Comparison of ENCODE assay signal across 23 cellular contexts in the genomic region with DNA sequence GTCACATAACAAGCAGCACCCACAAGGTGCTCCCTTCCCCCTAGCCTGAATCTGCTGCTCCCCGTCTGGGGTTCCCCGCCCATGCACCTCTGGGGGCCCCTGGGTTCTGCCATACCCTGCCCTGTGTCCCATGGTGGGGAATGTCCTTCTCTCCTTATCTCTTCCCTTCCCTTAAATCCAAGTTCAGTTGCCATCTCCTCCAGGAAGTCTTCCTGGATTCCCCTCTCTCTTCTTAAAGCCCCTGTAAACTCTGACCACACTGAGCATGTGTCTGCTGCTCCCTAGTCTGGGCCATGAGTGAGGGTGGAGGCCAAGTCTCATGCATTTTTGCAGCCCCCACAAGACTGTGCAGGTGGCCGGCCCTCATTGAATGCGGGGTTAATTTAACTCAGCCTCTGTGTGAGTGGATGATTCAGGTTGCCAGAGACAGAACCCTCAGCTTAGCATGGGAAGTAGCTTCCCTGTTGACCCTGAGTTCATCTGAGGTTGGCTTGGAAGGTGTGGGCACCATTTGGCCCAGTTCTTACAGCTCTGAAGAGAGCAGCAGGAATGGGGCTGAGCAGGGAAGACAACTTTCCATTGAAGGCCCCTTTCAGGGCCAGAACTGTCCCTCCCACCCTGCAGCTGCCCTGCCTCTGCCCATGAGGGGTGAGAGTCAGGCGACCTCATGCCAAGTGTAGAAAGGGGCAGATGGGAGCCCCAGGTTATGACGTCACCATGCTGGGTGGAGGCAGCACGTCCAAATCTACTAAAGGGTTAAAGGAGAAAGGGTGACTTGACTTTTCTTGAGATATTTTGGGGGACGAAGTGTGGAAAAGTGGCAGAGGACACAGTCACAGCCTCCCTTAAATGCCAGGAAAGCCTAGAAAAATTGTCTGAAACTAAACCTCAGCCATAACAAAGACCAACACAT. TPM values are rescaled to one million over a fixed set of nuclear protein-coding genes. Genes with fewer than 3 reads are reported as not detected.
A peak's percentile ranks its signal among the peaks of the same experiment; 100 is the strongest.
DNase-seq lines count a peak whose midpoint lies in the region; ATAC-seq, FAIRE-seq and TF ChIP-seq lines count a peak whose summit lies in the region.
"Had no signal": no experiment of that assay in that cellular context is flagged by ENCODE, and none has a peak within 500 bp of the region (broad histone marks: within the 10 kb centered on the region; RNA-seq: fewer than 3 reads in every experiment).

A gene with protein sequence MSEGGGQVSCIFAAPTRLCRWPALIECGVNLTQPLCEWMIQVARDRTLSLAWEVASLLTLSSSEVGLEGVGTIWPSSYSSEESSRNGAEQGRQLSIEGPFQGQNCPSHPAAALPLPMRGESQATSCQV (plus strand): TSS at position 264 of the 913 bp plus-strand sequence. CDS start 30 bp downstream, at position 294.

- H3K27me3 ChIP-seq in K562 (ENCODE audit: control insufficient read depth in 2 of 2, insufficient read depth in 2 of 2, low read length in 2 of 2) (no peaks in the 10 kb centered on the region), osteoblast (ENCODE audit: insufficient read depth, low read length) (no peaks in the 10 kb centered on the region)
- H3K27me3 ChIP-seq: BE2C had no signal

- ATAC-seq in K562 (no peak), GM21737 (IDR thresholded peaks at IDR 0.05; ENCODE audit: unreplicated experiment) (no peak), left colon (no peak)
- ATAC-seq: GM23338 had no signal

- peak within 1 kb of the TSS in 1 of 2 experiments; percentile 67; a peak in 2 of 4 replicates for H3K9ac ChIP-seq in K562 (ENCODE audit: insufficient read depth in 1 of 2, low read depth in 2 of 2, low read length in 2 of 2)

- POLR2A ChIA-PET in K562 (lab: Yijun Ruan, JAX) = no interaction called here

- peaks cover 0 to 18% of the 10 kb centered on the region in 2 experiments; a peak in 2 of 5 replicates for H3K4me1 ChIP-seq in K562 (replicated peaks in 1 of 2; ENCODE audit: control insufficient read depth in 2 of 2, insufficient read depth in 2 of 2, low read length in 2 of 2)
- peaks cover 7% of the 10 kb centered on the region for H3K4me1 ChIP-seq in osteoblast (ENCODE audit: insufficient read depth, low read length)
- H3K4me1 ChIP-seq: BE2C had no signal

- no peaks in the 10 kb centered on the region for H3K36me3 ChIP-seq in K562 (ENCODE audit: control insufficient read depth, insufficient read depth, low read length)
- no peaks in the 10 kb centered on the region for H3K36me3 ChIP-seq in osteoblast (ENCODE audit: insufficient read depth, low read length)
- H3K36me3 ChIP-seq: BE2C had no signal

- TF ChIP-seq EP300 in K562 (IDR thresholded peaks at IDR 0.05; ENCODE audit: low read length) = no peak

- H3K9me1 ChIP-seq in K562 (ENCODE audit: control insufficient read depth, insufficient read depth, low read length) = no peaks in the 10 kb centered on the region

- H3K4me3 ChIP-seq in K562 = no peak within 1 kb of the TSS
- H3K4me3 ChIP-seq in osteoblast (ENCODE audit: insufficient read depth, low read length) = no peak within 1 kb of the TSS
- H3K4me3 ChIP-seq: GM23338 had no signal

- in situ Hi-C loops in K562 (cut with MboI) = loop anchor here (25.0 kb wide), 1 partner anchor 838 kb away; no protein-coding TSS in a partner anchor

- no peak for TF ChIP-seq RAD21 in K562 (CRISPR knock-in tag; conservative IDR thresholded peaks at IDR 0.05 in 1 of 2, IDR thresholded peaks at IDR 0.05 in 1 of 2)

- intact Hi-C loops in K562 (cut with micrococcal nuclease) = no loop called here
- intact Hi-C loops in left colon (cut with DNase I, micrococcal nuclease) = no loop called here

- DNase-seq in HTR-8/SVneo (ENCODE audit: insufficient read length, low spot score) (no peak), K562 (ENCODE audit: extremely low read depth in 1 of 4, low spot score in 3 of 4) (no peak), osteoblast (ENCODE audit: insufficient read length, low spot score, missing footprints) (peak; percentile 8), substantia nigra (lab: John Stamatoyannopoulos, UW) (peak in 1 of 49 donors; percentile 63), left colon (no peak), T-helper 9 cell (no peak)
- DNase-seq: ACHN; BE2C; C1 segment of cervical spinal cord; CD4-positive, CD25-positive, alpha-beta regulatory T cell; CD8-positive, alpha-beta memory T cell; COR-L47; HCEC 1CT had no signal

- FAIRE-seq in HTR-8/SVneo (lab: Jason Lieb, UNC) (peak; percentile 70), K562 (lab: Jason Lieb, UNC) (no peak)
- FAIRE-seq: D721Med, G401.6, GM12891, H54 had no signal

- TF ChIP-seq POLR2A in K562 (conservative IDR thresholded peaks at IDR 0.05) = no peak

- H3K9me3 ChIP-seq in K562 (replicated peaks; ENCODE audit: control insufficient read depth, insufficient read depth, low read depth, low read length) (no peaks in the 10 kb centered on the region), osteoblast (ENCODE audit: low read depth, low read length) (no peaks in the 10 kb centered on the region)
- H3K9me3 ChIP-seq: BE2C had no signal

- no peak within 1 kb of the TSS for H2AFZ ChIP-seq in K562 (ENCODE audit: low read depth, low read length)
- no peak within 1 kb of the TSS for H2AFZ ChIP-seq in osteoblast (ENCODE audit: low read length)
- H2AFZ ChIP-seq: GM23338 had no signal

- H3K79me2 ChIP-seq in K562 (ENCODE audit: control insufficient read depth, insufficient read depth, low read length) (no peaks in the 10 kb centered on the region), osteoblast (ENCODE audit: insufficient read depth, low read length) (no peaks in the 10 kb centered on the region)

- BruUV-seq in K562 (replicated peaks; lab: Mats Ljungman, UMichigan) = no TSS peak

- H3K27ac ChIP-seq in K562 (ENCODE audit: extremely low read depth, low read depth, low read length) = no peak within 1 kb of the TSS
- H3K27ac ChIP-seq in osteoblast (ENCODE audit: low read depth, low read length) = no peak within 1 kb of the TSS
- peak within 1 kb of the TSS; percentile 26 for H3K27ac ChIP-seq in substantia nigra (ENCODE audit: low read depth, low read length, poor library complexity, severe bottlenecking)
- H3K27ac ChIP-seq: HL-60 had no signal

- TF ChIP-seq CTCF in K562 (IDR thresholded peaks at IDR 0.05 in 2 of 3, conservative IDR thresholded peaks at IDR 0.05 in 1 of 3; ENCODE audit: insufficient read depth in 2 of 3, low read depth in 1 of 3, low read length in 3 of 3) (no peak), osteoblast (IDR thresholded peaks at IDR 0.05; ENCODE audit: extremely low read depth, low read depth, low read length) (no peak)

- no peak within 1 kb of the TSS for H3K4me2 ChIP-seq in K562 (ENCODE audit: insufficient read depth, low read length)
- H3K4me2 ChIP-seq in osteoblast (ENCODE audit: insufficient read depth, low read length) = no peak within 1 kb of the TSS
- H3K4me2 ChIP-seq: GM23338 had no signal

- H4K20me1 ChIP-seq in K562 (replicated peaks; ENCODE audit: control insufficient read depth, insufficient read depth, low read length) = no peaks in the 10 kb centered on the region
- H4K20me1 ChIP-seq in osteoblast (ENCODE audit: insufficient read depth, low read length) = no peaks in the 10 kb centered on the region

- 44% methylated on average over 8 of the region's 8 CpGs for WGBS in K562 (ENCODE audit: insufficient coverage, low coverage, missing lambda C conversion rate)

- CTCF ChIA-PET in K562 (lab: Yijun Ruan, JAX; ENCODE audit: low intra/inter-chr PET ratio) = no interaction called here

TF ChIP-seq in K562, 482 proteins besides CTCF, POLR2A, EP300 and RAD21 (continues in another document):
- TF ChIP-seq ATF3 (IDR thresholded peaks at IDR 0.05) (peak; percentile 52), ATF3 (CRISPR knock-in tag; conservative IDR thresholded peaks at IDR 0.05) (no peak), KDM1A (IDR thresholded peaks at IDR 0.05) (0 out of 4 replicates have a peak, but pooled peaks of 1 of the 2 experiments have one; percentile 10), ZFP36 (IDR thresholded peaks at IDR 0.05; ENCODE audit: low read depth, low read length, partially characterized antibody) (peak; percentile 97), POLR3A (IDR thresholded peaks at IDR 0.05; ENCODE audit: borderline replicate concordance, extremely low read depth, insufficient read depth, insufficient read length) (no peak), BCOR (IDR thresholded peaks at IDR 0.05) (peak; percentile 62)

RNA-seq across cellular contexts. Expression of the gene that starts here (rescaled TPM):
- 1.4 TPM in 1 of 2 replicates, not detected in the other for total RNA-seq in K562 (2011; cell fraction: chromatin; rRNA removed; ENCODE audit: low replicate concordance)
- not detected in 2 replicates for total RNA-seq in K562 (2011; cell fraction: nucleolus; rRNA removed)
- not detected in 2 replicates for total RNA-seq in K562 (2011; cell fraction: nucleoplasm; rRNA removed)
- total RNA-seq in K562 (2014; rRNA removed) (not detected in 2 replicates), K562 (2014; rRNA removed; fragmentation: Illumina TruSeq; extraction: Trizol) (not detected in 2 replicates), K562 (2015; rRNA removed; fragmentation: Illumina TruSeq; extraction: Trizol) (not detected in 2 replicates), K562 (2021) (not detected in 2 replicates), osteoblast (not detected in 2 replicates), left colon (not detected)
- polyA plus RNA-seq in K562 (2011; rRNA removed) (not detected in 2 replicates), K562 (2014; fragmentation: Illumina TruSeq; extraction: Trizol) (not detected in 2 replicates), K562 (2014; fragmentation: Nextera tagmentation; extraction: Ambion mirVana) (not detected), K562 (2014; rRNA removed) (not detected in 2 replicates)
- not detected in 2 replicates for polyA plus RNA-seq in K562 (2011; cell fraction: cytosol; rRNA removed)
- not detected in 2 replicates for polyA plus RNA-seq in K562 (2011; cell fraction: nucleus; rRNA removed)
- not detected in 2 replicates for polyA plus RNA-seq in K562 (2012)
- polyA minus RNA-seq in K562 (2011; rRNA and poly(A)+ RNA removed) = 0.70 TPM in 1 of 2 replicates, not detected in the other
- polyA minus RNA-seq in K562 (2011; cell fraction: cytosol; rRNA and poly(A)+ RNA removed) = not detected in 2 replicates
- not detected in 2 replicates for polyA minus RNA-seq in K562 (2011; cell fraction: nucleus; rRNA and poly(A)+ RNA removed)
- total RNA-seq: A172; CD4-positive, CD25-positive, alpha-beta regulatory T cell; CD8-positive, alpha-beta memory T cell; GM23338; HT1080 had no signal
- polyA plus RNA-seq: CD4-positive, CD25-positive, alpha-beta regulatory T cell; CD8-positive, alpha-beta memory T cell; IgD-negative memory B cell had no signal

Comparison
In these comparisons a context has a peak if more than half of its experiments do, and no peak if none do; other contexts are left out.
1. Peak in DNase-seq in osteoblast; RNA of the gene not detected or under 1 TPM.